ENCODE assay signal across 24 cellular contexts in genomic region chr7:24464846-24465245, GRCh38.
"Had no signal": no experiment of that assay in that cellular context is flagged by ENCODE, and none has a peak within 500 bp of the region (broad histone marks: within the 10 kb centered on the region; RNA-seq: fewer than 3 reads in every experiment).

No MANE protein-coding gene starts in this region.

- H3K36me3 ChIP-seq: MG63, SJCRH30 had no signal

- DNase-seq: KG1; MG63; NCI-H1092; NCI-H1105 treated with DMSO at 0.1 percent for 48 hours; NCI-H1417 treated with DMSO at 0.1 percent for 48 hours; NCI-H1694 treated with DMSO at 0.1 percent for 48 hours; NCI-H1930; NCI-H2081 treated with DMSO at 0.1 percent for 48 hours; NCI-H2171; NCI-H226; NCI-H446; NCI-H510A; NCI-H524 treated with DMSO at 0.1 percent for 48 hours; NCI-H69; NCI-H774; NK-92 treated with Interleukin-12 subunit alpha and Interleukin-12 subunit beta, amount 100 ng/mL, for 24 hours; PC-3; SHP77 treated with DMSO at 0.1 percent for 48 hours; SJCRH30 had no signal

- H3K27me3 ChIP-seq: SJCRH30 had no signal

- H3K9me3 Mint-ChIP-seq: IgD-negative memory B cell had no signal

- H3K36me3 Mint-ChIP-seq: IgD-negative memory B cell had no signal

- H3K4me3 ChIP-seq: MG63, SJCRH30 had no signal

- H3K4me1 ChIP-seq: SJCRH30 had no signal

- H3K4me1 Mint-ChIP-seq: IgD-negative memory B cell had no signal

- H3K27ac Mint-ChIP-seq: IgD-negative memory B cell had no signal

- H3K27ac ChIP-seq: HL-60, SJCRH30 had no signal

- H3K4me3 Mint-ChIP-seq: IgD-negative memory B cell had no signal

- ATAC-seq: Panc1, PC-3, Right ventricle myocardium inferior, SK-N-SH treated with all-trans-retinoic acid at 6 μM for 48 hours had no signal

- H3K9me3 ChIP-seq: MG63, SJCRH30 had no signal
